ENCODE assay signal across 11 cellular contexts in genomic region chr13:33797622-33798021, GRCh38. TPM values are rescaled to one million over a fixed set of nuclear protein-coding genes. Genes with fewer than 3 reads are reported as not detected.
DNase-seq lines count a peak whose midpoint lies in the region; ATAC-seq, FAIRE-seq and TF ChIP-seq lines count a peak whose summit lies in the region.
"Had no signal": no experiment of that assay in that cellular context is flagged by ENCODE, and none has a peak within 500 bp of the region (broad histone marks: within the 10 kb centered on the region; RNA-seq: fewer than 3 reads in every experiment).

No MANE protein-coding gene starts in this region.

- no peak overlapping the region for H3K14ac ChIP-seq in trophoblast cell (ENCODE audit: low read length)

- H3K4me1 ChIP-seq in endocrine pancreas (ENCODE audit: control insufficient read depth, insufficient read depth, low read length) (no peaks in the 10 kb centered on the region), pancreas (no peaks in the 10 kb centered on the region), trophoblast cell (ENCODE audit: control insufficient read depth in 1 of 2, insufficient read depth in 2 of 2, low read length in 2 of 2) (no peaks in the 10 kb centered on the region)

- no peak overlapping the region for H3K4me2 ChIP-seq in trophoblast cell (ENCODE audit: low read length)

- H2BK120ac ChIP-seq in trophoblast cell (ENCODE audit: insufficient read depth, low read length, poor library complexity) = no peak overlapping the region

- DNase-seq in CD1c-positive myeloid dendritic cell (ENCODE audit: extremely low spot score) (peak; percentile 43), M059J (ENCODE audit: low read depth) (peak; percentile 81), pancreas (no peak), HEK293T (ENCODE audit: extremely low spot score) (no peak), trophoblast cell (no peak), NCI-H82 (lab: John Stamatoyannopoulos, UW) (no peak), WERI-Rb-1 (no peak)
- DNase-seq: activated B cell treated with CpG ODN at 0.5 μM for 24 hours; activated naive CD8-positive, alpha-beta T cell treated with anti-CD3 and anti-CD28 coated beads for 36 hours; COR-L47 had no signal

- H2AK5ac ChIP-seq in trophoblast cell (ENCODE audit: low read length) = no peak overlapping the region

- no peaks in the 10 kb centered on the region for H3K79me2 ChIP-seq in trophoblast cell (ENCODE audit: control insufficient read depth, insufficient read depth, low read length, poor library complexity)

- H3K4me3 ChIP-seq in endocrine pancreas (ENCODE audit: control insufficient read depth, insufficient read depth, low read length) (peak overlapping the region; percentile 67), pancreas (no peak overlapping the region), trophoblast cell (ENCODE audit: low read depth, low read length) (no peak overlapping the region), WERI-Rb-1 (ENCODE audit: low read depth, low read length) (no peak overlapping the region)

- H3K36me3 ChIP-seq in endocrine pancreas (ENCODE audit: control insufficient read depth, insufficient read depth, low read length) (no peaks in the 10 kb centered on the region), pancreas (no peaks in the 10 kb centered on the region), trophoblast cell (ENCODE audit: control insufficient read depth in 1 of 2, insufficient read depth in 2 of 2, low read length in 2 of 2) (no peaks in the 10 kb centered on the region), WERI-Rb-1 (no peaks in the 10 kb centered on the region)

- peak overlapping the region in 2 of 4 donors; percentile 24 to 27 for H3K27ac ChIP-seq in pancreas
- H3K27ac ChIP-seq in trophoblast cell (ENCODE audit: low read depth, low read length) = no peak overlapping the region
- no peak overlapping the region for H3K27ac ChIP-seq in WERI-Rb-1

- H3K18ac ChIP-seq in trophoblast cell (ENCODE audit: low read length) = no peak overlapping the region

- H3K23ac ChIP-seq in trophoblast cell (ENCODE audit: low read length) = no peak overlapping the region

- H2BK5ac ChIP-seq in trophoblast cell (ENCODE audit: low read depth, low read length, poor library complexity) = no peak overlapping the region

- TF ChIP-seq CTCF in pancreas (IDR thresholded peaks at IDR 0.05) = no peak
- no peak for TF ChIP-seq CTCF in WERI-Rb-1 (IDR thresholded peaks at IDR 0.05; ENCODE audit: low read depth, low read length)

- CTCF ChIA-PET in HEK293T (lab: Yijun Ruan, JAX) = no interaction called here

- H2AFZ ChIP-seq in trophoblast cell (ENCODE audit: insufficient read depth, low read length, poor library complexity) = no peak overlapping the region

- H3K9ac ChIP-seq in endocrine pancreas (ENCODE audit: control insufficient read depth, insufficient read depth, low read length) (no peak overlapping the region), trophoblast cell (ENCODE audit: low read length) (no peak overlapping the region)

- H4K12ac ChIP-seq in trophoblast cell (ENCODE audit: low read depth, low read length) = no peak overlapping the region

- H3K9me3 ChIP-seq in endocrine pancreas (ENCODE audit: control insufficient read depth, low read length) (no peaks in the 10 kb centered on the region), pancreas (no peaks in the 10 kb centered on the region), trophoblast cell (ENCODE audit: insufficient read depth, low read depth, low read length) (no peaks in the 10 kb centered on the region), WERI-Rb-1 (ENCODE audit: severe bottlenecking) (no peaks in the 10 kb centered on the region)

- no peak overlapping the region for H4K91ac ChIP-seq in trophoblast cell (ENCODE audit: low read depth, low read length)

- no peak overlapping the region for H2BK12ac ChIP-seq in trophoblast cell (ENCODE audit: low read length)

- H4K8ac ChIP-seq in trophoblast cell (ENCODE audit: low read depth, low read length) = no peak overlapping the region

- peak; percentile 66 to 90 (median 78) for ATAC-seq in pancreas

- H3K27me3 ChIP-seq in endocrine pancreas (ENCODE audit: control insufficient read depth, insufficient read depth, low read length) = no peaks in the 10 kb centered on the region
- no peaks in the 10 kb centered on the region for H3K27me3 ChIP-seq in pancreas
- no peaks in the 10 kb centered on the region for H3K27me3 ChIP-seq in trophoblast cell (ENCODE audit: insufficient read depth, low read length)
- H3K27me3 ChIP-seq in WERI-Rb-1 (ENCODE audit: insufficient read depth, low read depth, severe bottlenecking) = no peaks in the 10 kb centered on the region

- POLR2A ChIA-PET in HEK293T (lab: Yijun Ruan, JAX) = no interaction called here

- intact Hi-C loops in pancreas (cut with DNase I) = no loop called here

- 22 to 36% methylated on average over 7 of the region's 7 CpGs for WGBS in pancreas, 2 donors
- WGBS in trophoblast cell (ENCODE audit: extremely low coverage, insufficient coverage, insufficient read length) = no CpG with 5 or more reads among the region's 7 CpGs

- H3K79me1 ChIP-seq in trophoblast cell (ENCODE audit: low read length) = no peaks in the 10 kb centered on the region

- no peak overlapping the region for H3K4ac ChIP-seq in trophoblast cell (ENCODE audit: low read depth, low read length)

- FAIRE-seq in pancreas (lab: Jason Lieb, UNC) = no peak

TF ChIP-seq in HEK293T, 16 proteins besides CTCF, POLR2A, EP300 and RAD21:
- no peak for TF ChIP-seq FOXM1 (IDR thresholded peaks at IDR 0.05; ENCODE audit: borderline replicate concordance)
- no peak for TF ChIP-seq CTBP1 (IDR thresholded peaks at IDR 0.05; ENCODE audit: borderline replicate concordance)
- TF ChIP-seq FOXA1 (IDR thresholded peaks at IDR 0.05) = no peak
- no peak for TF ChIP-seq ELF4 (IDR thresholded peaks at IDR 0.05)
- TF ChIP-seq HDGF (IDR thresholded peaks at IDR 0.05; ENCODE audit: borderline replicate concordance) = no peak
- no peak for TF ChIP-seq BHLHE40 (IDR thresholded peaks at IDR 0.05; ENCODE audit: borderline replicate concordance)
- no peak for TF ChIP-seq SP1 (IDR thresholded peaks at IDR 0.05)
- no peak for TF ChIP-seq ARNT (IDR thresholded peaks at IDR 0.05)
- no peak for TF ChIP-seq SUZ12 (IDR thresholded peaks at IDR 0.05)
- TF ChIP-seq FOXK2 (IDR thresholded peaks at IDR 0.05) = no peak
- TF ChIP-seq NFRKB (IDR thresholded peaks at IDR 0.05) = no peak
- no peak for TF ChIP-seq LEF1 (IDR thresholded peaks at IDR 0.05; ENCODE audit: borderline replicate concordance)
- TF ChIP-seq ZNF384 (IDR thresholded peaks at IDR 0.05) = no peak
- TF ChIP-seq, protein P1, sequence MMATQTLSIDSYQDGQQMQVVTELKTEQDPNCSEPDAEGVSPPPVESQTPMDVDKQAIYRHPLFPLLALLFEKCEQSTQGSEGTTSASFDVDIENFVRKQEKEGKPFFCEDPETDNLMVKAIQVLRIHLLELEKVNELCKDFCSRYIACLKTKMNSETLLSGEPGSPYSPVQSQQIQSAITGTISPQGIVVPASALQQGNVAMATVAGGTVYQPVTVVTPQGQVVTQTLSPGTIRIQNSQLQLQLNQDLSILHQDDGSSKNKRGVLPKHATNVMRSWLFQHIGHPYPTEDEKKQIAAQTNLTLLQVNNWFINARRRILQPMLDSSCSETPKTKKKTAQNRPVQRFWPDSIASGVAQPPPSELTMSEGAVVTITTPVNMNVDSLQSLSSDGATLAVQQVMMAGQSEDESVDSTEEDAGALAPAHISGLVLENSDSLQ (IDR thresholded peaks at IDR 0.05) = no peak
- TF ChIP-seq L3MBTL2 (conservative IDR thresholded peaks at IDR 0.05) = no peak

RNA-seq across cellular contexts. Expression of gene RFC3, which starts 20.3 kb away (rescaled TPM):
- 39.8 and 51.5 TPM in 2 replicates for total RNA-seq in M059J (2014; rRNA removed; shearing (Covaris generic))
- total RNA-seq in pancreas = 1 to 10 TPM; 2.4 to 4.0 (median 2.9) TPM
- 1 to 10 TPM; 1.4 to 5.7 TPM for polyA plus RNA-seq in pancreas
- polyA plus RNA-seq in trophoblast cell (2013) = 18.5 and 18.8 TPM in 2 replicates

Comparison
In these comparisons a context has a peak if more than half of its experiments do, and no peak if none do; other contexts are left out.
1. DNase-seq: peak in CD1c-positive myeloid dendritic cell (single experiment) and M059J (single experiment); none in pancreas (0 of 6), HEK293T (single experiment), trophoblast cell (0 of 2), NCI-H82 (single experiment) and WERI-Rb-1 (single experiment).